In the genomic region with DNA sequence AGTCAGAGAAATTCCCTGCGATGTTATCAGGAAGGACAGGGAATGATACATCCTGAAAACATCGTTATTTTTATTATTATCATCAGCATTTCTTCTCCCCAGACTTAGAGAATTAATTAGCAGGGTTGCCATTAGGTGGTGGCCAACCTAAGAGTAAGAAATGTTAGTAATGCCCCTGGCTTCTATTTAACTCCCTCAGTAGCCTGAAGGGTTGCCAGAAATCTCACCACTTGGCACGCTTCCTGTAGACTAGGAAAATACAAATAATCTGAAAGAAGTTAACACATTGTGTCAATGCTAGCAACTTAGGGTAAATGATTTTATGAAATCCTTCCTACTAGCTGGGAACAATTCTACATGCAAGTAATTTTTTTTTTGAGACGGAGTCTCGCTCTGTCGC, we compare ENCODE assay signal across 15 cellular contexts. TPM values are rescaled to one million over a fixed set of nuclear protein-coding genes. Genes with fewer than 3 reads are reported as not detected.
A peak's percentile ranks its signal among the peaks of the same experiment; 100 is the strongest.
DNase-seq lines count a peak whose midpoint lies in the region; ATAC-seq and TF ChIP-seq lines count a peak whose summit lies in the region.
"Had no signal": no experiment of that assay in that cellular context is flagged by ENCODE, and none has a peak within 500 bp of the region (broad histone marks: within the 10 kb centered on the region; RNA-seq: fewer than 3 reads in every experiment).

No MANE protein-coding gene starts in this region.

- H3K4me1 ChIP-seq in breast epithelium = no peaks in the 10 kb centered on the region
- peaks cover 12% of the 10 kb centered on the region for H3K4me1 ChIP-seq in body of pancreas
- peaks cover 19% of the 10 kb centered on the region for H3K4me1 ChIP-seq in vagina
- H3K4me1 ChIP-seq: colonic mucosa, left lung had no signal

- WGBS in body of pancreas, 2 donors = 24 to 25% methylated on average over 3 of the region's 6 CpGs

- H3K36me3 ChIP-seq in breast epithelium = no peaks in the 10 kb centered on the region
- H3K36me3 ChIP-seq in body of pancreas (replicated peaks in 1 of 2; ENCODE audit: insufficient read depth in 1 of 2, low read depth in 2 of 2) = no peaks in the 10 kb centered on the region
- no peaks in the 10 kb centered on the region for H3K36me3 ChIP-seq in vagina
- H3K36me3 ChIP-seq: colonic mucosa, left lung had no signal

- no peaks in the 10 kb centered on the region for H3K27me3 Mint-ChIP-seq in MCF 10A (ENCODE audit: insufficient read depth, unreplicated experiment)
- H3K27me3 Mint-ChIP-seq in mesothelial cell of epicardium (ENCODE audit: low read depth) = no peaks in the 10 kb centered on the region
- peaks cover 1% of the 10 kb centered on the region for H3K27me3 Mint-ChIP-seq in glutamatergic neuron (ENCODE audit: unreplicated experiment)

- peak overlapping the region in 1 of 2 donors; percentile 36 for H3K27ac ChIP-seq in breast epithelium
- no peak overlapping the region for H3K27ac ChIP-seq in body of pancreas
- H3K27ac ChIP-seq in vagina = peak overlapping the region; percentile 1
- H3K27ac ChIP-seq: BLaER1, colonic mucosa, left lung had no signal

- CTCF ChIA-PET in MCF 10A (lab: Yijun Ruan, JAX) = interaction anchor here (0.5 to 1.5 kb wide), 4 partner anchors 8 to 74 kb away, joined by 4 to 5 read pairs (median 4); a partner anchor contains a TSS

- intact Hi-C loops in MCF 10A (cut with micrococcal nuclease) (no loop called here), breast epithelium (cut with DNase I; ENCODE audit: low total_unique reads) (no loop called here), body of pancreas (cut with DNase I) (no loop called here), vagina (cut with DNase I) (no loop called here)

- TF ChIP-seq POLR2A in breast epithelium (IDR thresholded peaks at IDR 0.05) (no peak), body of pancreas (IDR thresholded peaks at IDR 0.05) (no peak), vagina (IDR thresholded peaks at IDR 0.05) (no peak)

- no peak for ATAC-seq in body of pancreas
- no peak for ATAC-seq in GM21423 (IDR thresholded peaks at IDR 0.05; ENCODE audit: unreplicated experiment)
- ATAC-seq in esophagus mucosa = no peak

- POLR2A ChIA-PET in MCF 10A (lab: Yijun Ruan, JAX) = interaction anchor here (0.6 to 5.3 kb wide), 15 partner anchors 8 to 1023 kb away, joined by 3 to 78 read pairs (median 6); a partner anchor contains a TSS

- DNase-seq in MCF 10A (ENCODE audit: unreplicated experiment) (peak; percentile 42), breast epithelium (ENCODE audit: low spot score in 2 of 2) (no peak), body of pancreas (peak; percentile 35 to 63 (median 48)), mesothelial cell of epicardium (ENCODE audit: low spot score in 2 of 2, unreplicated experiment in 2 of 2) (no peak), vagina (ENCODE audit: extremely low spot score in 2 of 2) (no peak), glutamatergic neuron (no peak)
- DNase-seq: activated CD4-positive, alpha-beta T cell treated with anti-CD3 and anti-CD28 coated beads, Interleukin-2, amount 10 ng/mL, durations not matched to agents 7 days and 5 days; activated CD8-positive, alpha-beta memory T cell treated with anti-CD3 and anti-CD28 coated beads, Interleukin-2, amount 50 U/mL, for 48 hours; activated effector memory CD4-positive, alpha-beta T cell treated with anti-CD3 and anti-CD28 coated beads, Interleukin-2, amount 50 U/mL, for 16 hours; colonic mucosa; left lung; NCI-H1417 treated with DMSO at 0.1 percent for 48 hours had no signal

- no peak overlapping the region for H3K4me3 ChIP-seq in breast epithelium
- no peak overlapping the region for H3K4me3 ChIP-seq in body of pancreas
- H3K4me3 ChIP-seq in vagina = no peak overlapping the region
- H3K4me3 ChIP-seq: BLaER1, colonic mucosa, left lung had no signal

- no TSS peak for BruUV-seq in MCF 10A (replicated peaks; lab: Mats Ljungman, UMichigan)

- H3K27me3 ChIP-seq in breast epithelium (no peaks in the 10 kb centered on the region), body of pancreas (no peaks in the 10 kb centered on the region), vagina (no peaks in the 10 kb centered on the region)
- H3K27me3 ChIP-seq: BLaER1, colonic mucosa, left lung had no signal

- H3K4me1 Mint-ChIP-seq in MCF 10A (ENCODE audit: insufficient read depth, unreplicated experiment) = peaks cover 25% of the 10 kb centered on the region
- peaks cover 32% of the 10 kb centered on the region for H3K4me1 Mint-ChIP-seq in mesothelial cell of epicardium
- peaks cover 7% of the 10 kb centered on the region for H3K4me1 Mint-ChIP-seq in glutamatergic neuron (ENCODE audit: low read depth, unreplicated experiment)

- H3K36me3 Mint-ChIP-seq in MCF 10A (ENCODE audit: insufficient read depth, unreplicated experiment) (no peaks in the 10 kb centered on the region), mesothelial cell of epicardium (no peaks in the 10 kb centered on the region), glutamatergic neuron (ENCODE audit: unreplicated experiment) (no peaks in the 10 kb centered on the region)

- TF ChIP-seq CTCF in MCF 10A (IDR thresholded peaks at IDR 0.05; ENCODE audit: unreplicated experiment) = no peak
- no peak for TF ChIP-seq CTCF in breast epithelium (IDR thresholded peaks at IDR 0.05)
- no peak for TF ChIP-seq CTCF in body of pancreas (IDR thresholded peaks at IDR 0.05)
- no peak for TF ChIP-seq CTCF in mesothelial cell of epicardium (IDR thresholded peaks at IDR 0.05; ENCODE audit: unreplicated experiment)
- TF ChIP-seq CTCF in vagina (IDR thresholded peaks at IDR 0.05) = no peak
- no peak for TF ChIP-seq CTCF in glutamatergic neuron (IDR thresholded peaks at IDR 0.05; ENCODE audit: partially characterized antibody, unreplicated experiment)

- H3K4me3 Mint-ChIP-seq in MCF 10A (ENCODE audit: unreplicated experiment) (no peak overlapping the region), mesothelial cell of epicardium (no peak overlapping the region), glutamatergic neuron (ENCODE audit: unreplicated experiment) (no peak overlapping the region)
- H3K4me3 Mint-ChIP-seq: activated CD4-positive, alpha-beta T cell treated with anti-CD3 and anti-CD28 coated beads, Interleukin-2, amount 10 ng/mL, durations not matched to agents 7 days and 5 days had no signal

- no peaks in the 10 kb centered on the region for H3K9me3 ChIP-seq in breast epithelium
- no peaks in the 10 kb centered on the region for H3K9me3 ChIP-seq in body of pancreas
- H3K9me3 ChIP-seq in vagina = no peaks in the 10 kb centered on the region
- H3K9me3 ChIP-seq: BLaER1, colonic mucosa, left lung had no signal

- no peaks in the 10 kb centered on the region for H3K9me3 Mint-ChIP-seq in MCF 10A (ENCODE audit: unreplicated experiment)
- no peaks in the 10 kb centered on the region for H3K9me3 Mint-ChIP-seq in mesothelial cell of epicardium
- H3K9me3 Mint-ChIP-seq in glutamatergic neuron (ENCODE audit: unreplicated experiment) = no peaks in the 10 kb centered on the region
- H3K9me3 Mint-ChIP-seq: activated CD4-positive, alpha-beta T cell treated with anti-CD3 and anti-CD28 coated beads, Interleukin-2, amount 10 ng/mL, durations not matched to agents 7 days and 5 days had no signal

- H3K27ac Mint-ChIP-seq in MCF 10A (ENCODE audit: low read depth, unreplicated experiment) (peak overlapping the region; percentile 61), mesothelial cell of epicardium (peak overlapping the region; percentile 80), glutamatergic neuron (ENCODE audit: unreplicated experiment) (no peak overlapping the region)
- H3K27ac Mint-ChIP-seq: activated CD4-positive, alpha-beta T cell treated with anti-CD3 and anti-CD28 coated beads, Interleukin-2, amount 10 ng/mL, durations not matched to agents 7 days and 5 days had no signal

RNA-seq across cellular contexts. Expression of a gene that starts 45.5 kb away (rescaled TPM):
- total RNA-seq in MCF 10A (2022) (10.8 and 11.4 TPM in 2 replicates), breast epithelium (10 to 100 TPM; 19.7 to 49.8 (median 48.7) TPM), body of pancreas (10 to 100 TPM in 1 of 2 donors, 1 to 10 TPM in 1; 8.6 to 13.7 TPM), mesothelial cell of epicardium (7.2 to 7.6 TPM (median 7.2 TPM) in 3 replicates), vagina (47.9 TPM), esophagus mucosa (28.3 TPM), glutamatergic neuron (ENCODE audit: unreplicated experiment) (1.6 TPM)

Comparison
In these comparisons a context has a peak if more than half of its experiments do, and no peak if none do; other contexts are left out.
1. DNase-seq: peak in MCF 10A (single experiment) and body of pancreas (4 of 4); none in breast epithelium (0 of 2), mesothelial cell of epicardium (0 of 2), vagina (0 of 2) and glutamatergic neuron (single experiment).